In the genomic region with DNA sequence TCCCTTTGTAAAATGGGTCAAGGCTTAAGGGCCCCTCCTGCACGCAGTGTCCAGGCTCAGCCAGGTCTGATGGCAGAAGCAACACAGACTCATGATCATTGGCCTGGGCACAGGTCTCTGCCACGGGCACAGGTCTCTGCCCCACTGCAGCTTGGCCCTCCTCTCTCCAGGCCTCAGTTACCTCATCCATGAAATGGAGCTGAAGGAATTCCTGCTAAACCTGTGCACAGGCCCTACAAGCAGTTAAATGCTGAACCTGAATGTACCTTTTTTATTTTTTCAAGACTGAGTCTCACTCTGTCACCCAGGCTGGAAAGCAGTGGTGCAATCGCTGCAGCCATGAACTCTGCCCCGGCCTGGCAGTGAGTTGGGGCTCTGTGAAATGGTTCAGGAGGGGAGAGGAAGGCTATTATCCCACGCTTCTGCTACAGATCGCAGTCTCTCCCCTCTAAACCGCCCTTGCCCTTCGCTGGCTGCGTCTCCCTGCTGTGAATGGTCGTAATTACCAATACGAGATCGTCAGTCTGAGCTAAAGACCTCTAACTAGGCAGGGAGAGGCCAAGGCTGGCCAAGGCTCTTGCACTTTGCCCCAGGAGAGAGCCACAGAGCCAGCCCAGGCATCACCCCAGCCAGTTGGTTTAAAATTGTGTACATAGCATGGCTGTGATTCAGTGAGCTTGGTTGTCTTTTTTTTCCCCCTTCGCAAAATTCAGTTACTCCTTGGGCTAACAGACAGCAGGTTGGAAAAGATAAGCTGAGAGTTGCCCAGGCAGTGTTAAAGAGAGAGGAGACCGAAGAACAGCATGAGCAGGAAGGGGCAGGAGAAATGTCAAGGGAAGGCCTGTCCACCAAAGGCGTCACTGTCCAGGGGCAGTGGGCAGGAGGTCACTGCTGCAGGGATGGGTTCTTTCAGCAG, we compare ENCODE assay signal across 27 cellular contexts.
A peak's percentile ranks its signal among the peaks of the same experiment; 100 is the strongest.
DNase-seq lines count a peak whose midpoint lies in the region; ATAC-seq, FAIRE-seq and TF ChIP-seq lines count a peak whose summit lies in the region.
"Had no signal": no experiment of that assay in that cellular context is flagged by ENCODE, and none has a peak within 500 bp of the region (broad histone marks: within the 10 kb centered on the region; RNA-seq: fewer than 3 reads in every experiment).

No MANE protein-coding gene starts in this region.

- no peak overlapping the region for H4K91ac ChIP-seq in IMR-90 (ENCODE audit: insufficient read depth, low read depth, low read length)

- H3K23ac ChIP-seq in IMR-90 (ENCODE audit: low read depth, low read length) = no peak overlapping the region

- peaks cover 7% of the 10 kb centered on the region for H3K4me1 ChIP-seq in IMR-90 (ENCODE audit: control insufficient read depth, insufficient read depth, low read length)
- peaks cover 0 to 36% (median 15%) of the 10 kb centered on the region in 4 donors for H3K4me1 ChIP-seq in right lobe of liver
- peaks cover 2 to 46% (median 35%) of the 10 kb centered on the region in 5 donors for H3K4me1 ChIP-seq in subcutaneous abdominal adipose tissue (ENCODE audit: control insufficient read depth in 5 of 5, insufficient read depth in 5 of 5, low read length in 5 of 5)
- H3K4me1 ChIP-seq: BLaER1 treated with 17β-estradiol and CSF1 and Interleukin-3, amounts not matched to agents 10 nM and 100 nM; psoas muscle had no signal

- H3K9me1 ChIP-seq in IMR-90 (ENCODE audit: insufficient read depth, low read length) = peaks cover 6% of the 10 kb centered on the region

- H3K27me3 Mint-ChIP-seq in WTC11 (ENCODE audit: low read depth) = no peaks in the 10 kb centered on the region
- H3K27me3 Mint-ChIP-seq: activated B cell treated with CpG ODN at 0.5 μM for 24 hours; activated CD4-positive, alpha-beta memory T cell treated with anti-CD3 and anti-CD28 coated beads for 36 hours; activated naive CD8-positive, alpha-beta T cell had no signal

- no peak overlapping the region for H2AFZ ChIP-seq in IMR-90 (replicated peaks; ENCODE audit: low read length, poor library complexity)

- 0 out of 2 replicates have a peak overlapping the region, but pooled peaks have one; percentile 7 for H3K4me2 ChIP-seq in IMR-90 (ENCODE audit: low read depth, low read length)
- H3K4me2 ChIP-seq: BLaER1 treated with 17β-estradiol and CSF1 and Interleukin-3, amounts not matched to agents 10 nM and 100 nM had no signal

- H3K9me3 Mint-ChIP-seq in WTC11 = no peaks in the 10 kb centered on the region
- H3K9me3 Mint-ChIP-seq: activated B cell treated with CpG ODN at 0.5 μM for 24 hours; activated CD4-positive, alpha-beta memory T cell treated with anti-CD3 and anti-CD28 coated beads for 36 hours; activated T-helper 2 cell treated with anti-CD3 and anti-CD28 coated beads, Interferon-gamma antibody, Interleukin-2, Interleukin-4, amounts not matched to agents 10 μg/mL and 5 μg/mL and 100 μg/mL, durations not matched to agents 14 hours and 24 hours and 36 hours; T-helper 2 cell treated with Interferon-gamma antibody and Interleukin-4, amounts not matched to agents 5 μg/mL and 100 μg/mL, for 36 hours had no signal

- TF ChIP-seq RAD21 in IMR-90 (IDR thresholded peaks at IDR 0.05; ENCODE audit: low read length) = no peak

- H4K8ac ChIP-seq in IMR-90 (ENCODE audit: low read depth in 2 of 2, low read length in 2 of 2) = no peak overlapping the region

- no peak overlapping the region for H3K4ac ChIP-seq in IMR-90 (ENCODE audit: low read depth, low read length)

- H2AK9ac ChIP-seq in IMR-90 (replicated peaks; ENCODE audit: low read depth, low read length, poor library complexity) = peak overlapping the region; percentile 16

- no peak overlapping the region for H3K14ac ChIP-seq in IMR-90 (replicated peaks; ENCODE audit: low read depth, low read length)

- no peaks in the 10 kb centered on the region for H3K36me3 Mint-ChIP-seq in WTC11
- H3K36me3 Mint-ChIP-seq: activated CD4-positive, alpha-beta memory T cell treated with anti-CD3 and anti-CD28 coated beads for 36 hours; activated naive CD8-positive, alpha-beta T cell had no signal

- POLR2A ChIA-PET in IMR-90 (lab: Charles Lee; ENCODE audit: unreplicated experiment) (no interaction called here), WTC11 (lab: Charles Lee) (no interaction called here)

- H3K9ac ChIP-seq in IMR-90 (ENCODE audit: low read depth, low read length) (no peak overlapping the region), subcutaneous abdominal adipose tissue (ENCODE audit: low read length in 5 of 5) (peak overlapping the region in 1 of 5 donors; percentile 61)
- H3K9ac ChIP-seq: BLaER1 treated with 17β-estradiol and CSF1 and Interleukin-3, amounts not matched to agents 10 nM and 100 nM had no signal

- peaks cover 7% of the 10 kb centered on the region; the same call in 1 of the 2 replicates for H3K36me3 ChIP-seq in IMR-90 (ENCODE audit: control insufficient read depth, insufficient read depth, low read length)
- H3K36me3 ChIP-seq in right lobe of liver = no peaks in the 10 kb centered on the region
- H3K36me3 ChIP-seq in subcutaneous abdominal adipose tissue (ENCODE audit: control insufficient read depth in 5 of 5, insufficient read depth in 5 of 5, low read length in 5 of 5) = peaks cover 0 to 18% (median 4%) of the 10 kb centered on the region in 5 donors
- no peaks in the 10 kb centered on the region for H3K36me3 ChIP-seq in MG63

- H3K18ac ChIP-seq in IMR-90 (ENCODE audit: low read depth, low read length) = no peak overlapping the region

- no peak overlapping the region for H2BK5ac ChIP-seq in IMR-90 (ENCODE audit: low read depth, low read length, poor library complexity, severe bottlenecking)

- dilution Hi-C loops in IMR-90 (cut with HindIII; ENCODE audit: low sequenced_read_pairs, unreplicated experiment) = no loop called here

- H3K4me3 Mint-ChIP-seq in WTC11 = no peak overlapping the region
- H3K4me3 Mint-ChIP-seq: activated B cell treated with CpG ODN at 0.5 μM for 24 hours; activated CD4-positive, alpha-beta memory T cell treated with anti-CD3 and anti-CD28 coated beads for 36 hours; activated naive CD8-positive, alpha-beta T cell; T-helper 2 cell treated with Interferon-gamma antibody and Interleukin-4, amounts not matched to agents 5 μg/mL and 100 μg/mL, for 36 hours had no signal

- no peak overlapping the region for H2BK20ac ChIP-seq in IMR-90 (ENCODE audit: low read depth, low read length)

- DNase-seq in IMR-90 = no peak
- DNase-seq in WTC11 (ENCODE audit: low spot score) = no peak
- peak; percentile 75 to 87 (median 85) for DNase-seq in right lobe of liver
- no peak for DNase-seq in stimulated activated naive CD8-positive, alpha-beta T cell treated with anti-CD3 and anti-CD28 coated beads, Interleukin-15, Interleukin-2, amounts not matched to agents 100 U/mL and 50 U/mL, for 24 hours
- DNase-seq in H54 (ENCODE audit: insufficient read length, low spot score) = no peak
- DNase-seq in MG63 = no peak
- DNase-seq: activated B cell treated with CpG ODN at 0.5 μM for 24 hours; activated CD4-positive, alpha-beta memory T cell treated with anti-CD3 and anti-CD28 coated beads for 36 hours; activated CD8-positive, alpha-beta memory T cell treated with anti-CD3 and anti-CD28 coated beads, Interleukin-2, amount 50 U/mL, for 48 hours; cerebellar nuclear complex; DMS79 treated with DMSO at 0.1 percent for 48 hours; GF-D8; mesenchymal stem cell; NCI-H146; psoas muscle; stimulated activated CD8-positive, alpha-beta memory T cell treated with anti-CD3 and anti-CD28 coated beads, Interleukin-4, amount 100 ng/mL, for 48 hours; trophoblast cell had no signal

- H2AK5ac ChIP-seq in IMR-90 (ENCODE audit: low read depth, low read length) = no peak overlapping the region

- H3K9me3 ChIP-seq in IMR-90 (ENCODE audit: control insufficient read depth, insufficient read depth, low read length) (no peaks in the 10 kb centered on the region), right lobe of liver (no peaks in the 10 kb centered on the region), subcutaneous abdominal adipose tissue (ENCODE audit: control insufficient read depth in 5 of 5, low read length in 5 of 5) (no peaks in the 10 kb centered on the region), MG63 (no peaks in the 10 kb centered on the region)
- H3K9me3 ChIP-seq: BLaER1 treated with 17β-estradiol and CSF1 and Interleukin-3, amounts not matched to agents 10 nM and 100 nM; neutrophil; psoas muscle had no signal

- intact Hi-C loops in IMR-90 (cut with micrococcal nuclease) = no loop called here
- intact Hi-C loops in right lobe of liver (cut with DNase I) = no loop called here

- TF ChIP-seq CTCF in IMR-90 (conservative IDR thresholded peaks at IDR 0.05; ENCODE audit: low read depth, low read length) (no peak), WTC11 (IDR thresholded peaks at IDR 0.05) (no peak), right lobe of liver (IDR thresholded peaks at IDR 0.05) (no peak)

- no peak overlapping the region for H4K5ac ChIP-seq in IMR-90 (ENCODE audit: low read depth, low read length)

- no peak overlapping the region for H3K4me3 ChIP-seq in IMR-90 (ENCODE audit: insufficient read depth, low read depth, low read length)
- H3K4me3 ChIP-seq in right lobe of liver = no peak overlapping the region
- peak overlapping the region in 1 of 5 donors; percentile 2 for H3K4me3 ChIP-seq in subcutaneous abdominal adipose tissue (ENCODE audit: low read depth in 1 of 5, low read length in 5 of 5)
- H3K4me3 ChIP-seq in MG63 = no peak overlapping the region
- H3K4me3 ChIP-seq: BLaER1 treated with 17β-estradiol and CSF1 and Interleukin-3, amounts not matched to agents 10 nM and 100 nM; psoas muscle had no signal

- no peak overlapping the region for H3K56ac ChIP-seq in IMR-90 (ENCODE audit: extremely low read depth, insufficient read depth, low read length)

- CTCF ChIA-PET in IMR-90 (lab: Yijun Ruan, JAX) (no interaction called here), WTC11 (lab: Charles Lee) (interaction anchor here (2.1 kb wide), 1 partner anchor 22 kb away, joined by 6 read pairs; no protein-coding TSS in a partner anchor)

- H3K27ac ChIP-seq in IMR-90 (ENCODE audit: insufficient read depth, low read length) (peak overlapping the region; percentile 3; the same call in 1 of the 2 replicates), right lobe of liver (peak overlapping the region; percentile 51 to 94 (median 90)), subcutaneous abdominal adipose tissue (ENCODE audit: low read depth, low read length) (peak overlapping the region; percentile 73)
- H3K27ac ChIP-seq: BLaER1 treated with 17β-estradiol and CSF1 and Interleukin-3, amounts not matched to agents 10 nM and 100 nM; neutrophil; psoas muscle had no signal

- no peak for FAIRE-seq in H54 (lab: Jason Lieb, UNC)
- FAIRE-seq: astrocyte, frontal cortex, HTR-8/SVneo had no signal

- ATAC-seq in IMR-90 (ENCODE audit: low read depth) (peak; percentile 82), WTC11 (no peak), right lobe of liver (peak; percentile 86 to 91 (median 88))
- no peak for ATAC-seq in stimulated activated naive CD8-positive, alpha-beta T cell treated with anti-CD3 and anti-CD28 coated beads, Interleukin-15, Interleukin-2, amounts not matched to agents 100 U/mL and 50 U/mL, for 24 hours
- ATAC-seq: Right ventricle myocardium inferior had no signal

- H2BK120ac ChIP-seq in IMR-90 (ENCODE audit: low read depth, low read length) = no peak overlapping the region

- no peak overlapping the region for H2BK15ac ChIP-seq in IMR-90 (ENCODE audit: low read depth, low read length)

- H3K27ac Mint-ChIP-seq in WTC11 = no peak overlapping the region; the same call in 1 of the 2 replicates
- H3K27ac Mint-ChIP-seq: activated B cell treated with CpG ODN at 0.5 μM for 24 hours; activated CD4-positive, alpha-beta memory T cell treated with anti-CD3 and anti-CD28 coated beads for 36 hours; activated naive CD8-positive, alpha-beta T cell; activated T-helper 2 cell treated with anti-CD3 and anti-CD28 coated beads, Interferon-gamma antibody, Interleukin-2, Interleukin-4, amounts not matched to agents 10 μg/mL and 5 μg/mL and 100 μg/mL, durations not matched to agents 14 hours and 24 hours and 36 hours; T-helper 2 cell treated with Interferon-gamma antibody and Interleukin-4, amounts not matched to agents 5 μg/mL and 100 μg/mL, for 36 hours had no signal

- H3K79me1 ChIP-seq in IMR-90 (ENCODE audit: low read depth in 1 of 2, low read length in 2 of 2) = peaks cover 11 to 42% of the 10 kb centered on the region in 2 experiments

- in situ Hi-C loops in IMR-90 (cut with MboI; ENCODE audit: low sequenced_read_pairs) = no loop called here

- no peaks in the 10 kb centered on the region for H4K20me1 ChIP-seq in IMR-90 (ENCODE audit: insufficient read depth, low read length)

- WGBS in IMR-90 (ENCODE audit: extremely low coverage in 2 of 2, insufficient read length in 1 of 2), 2 experiments = 90% methylated on average over 5 of the region's 15 CpGs; no CpG with 5 or more reads in 1 of the 2 experiments
- WGBS in right lobe of liver (ENCODE audit: insufficient coverage, low coverage, low lambda C conversion rate, missing lambda C conversion rate) = 49% methylated on average over 12 of the region's 15 CpGs

- TF ChIP-seq POLR2A in IMR-90 (IDR thresholded peaks at IDR 0.05; ENCODE audit: low read depth, low read length) (no peak), right lobe of liver (IDR thresholded peaks at IDR 0.05) (no peak), H54 (IDR thresholded peaks at IDR 0.05; ENCODE audit: low read depth, low read length) (no peak)

- H3K27me3 ChIP-seq in IMR-90 (ENCODE audit: control insufficient read depth, insufficient read depth, low read length) = no peaks in the 10 kb centered on the region
- H3K27me3 ChIP-seq in right lobe of liver = no peaks in the 10 kb centered on the region
- H3K27me3 ChIP-seq in subcutaneous abdominal adipose tissue (ENCODE audit: control insufficient read depth in 5 of 5, insufficient read depth in 4 of 5, low read length in 5 of 5) = no peaks in the 10 kb centered on the region
- no peaks in the 10 kb centered on the region for H3K27me3 ChIP-seq in MG63
- H3K27me3 ChIP-seq: BLaER1 treated with 17β-estradiol and CSF1 and Interleukin-3, amounts not matched to agents 10 nM and 100 nM; neutrophil had no signal

- peaks cover 9% of the 10 kb centered on the region for H3K4me1 Mint-ChIP-seq in WTC11
- H3K4me1 Mint-ChIP-seq: activated B cell treated with CpG ODN at 0.5 μM for 24 hours had no signal

- BruUV-seq in IMR-90 (replicated peaks; lab: Mats Ljungman, UMichigan) = no TSS peak

Comparison
In these comparisons a context has a peak if more than half of its experiments do, and no peak if none do; other contexts are left out.
1. ATAC-seq: peak in IMR-90 (single experiment) and right lobe of liver (4 of 4); none in WTC11 (single experiment) and stimulated activated naive CD8-positive, alpha-beta T cell treated with anti-CD3 and anti-CD28 coated beads, Interleukin-15, Interleukin-2, amounts not matched to agents 100 U/mL and 50 U/mL, for 24 hours (single experiment).
2. DNase-seq: peak in right lobe of liver (3 of 3); none in IMR-90 (single experiment), WTC11 (single experiment), stimulated activated naive CD8-positive, alpha-beta T cell treated with anti-CD3 and anti-CD28 coated beads, Interleukin-15, Interleukin-2, amounts not matched to agents 100 U/mL and 50 U/mL, for 24 hours (single experiment), H54 (single experiment) and MG63 (single experiment).
3. H3K27ac ChIP-seq: peak in every context shown above with its lines; median percentile 90 in right lobe of liver; 73 in subcutaneous abdominal adipose tissue; 3 in IMR-90.